ENCODE assay signal across 12 cellular contexts in genomic region chr6:113903666-113904330, GRCh38. TPM values are rescaled to one million over a fixed set of nuclear protein-coding genes. Genes with fewer than 3 reads are reported as not detected.
A peak's percentile ranks its signal among the peaks of the same experiment; 100 is the strongest.
DNase-seq lines count a peak whose midpoint lies in the region; ATAC-seq, FAIRE-seq and TF ChIP-seq lines count a peak whose summit lies in the region.
"Had no signal": no experiment of that assay in that cellular context is flagged by ENCODE, and none has a peak within 500 bp of the region (broad histone marks: within the 10 kb centered on the region; RNA-seq: fewer than 3 reads in every experiment).

No MANE protein-coding gene starts in this region.

- intact Hi-C loops in lower lobe of right lung (cut with DNase I), result no loop called here

- no peak for TF ChIP-seq CTCF in lower lobe of right lung (IDR thresholded peaks at IDR 0.05)

- H3K4me1 ChIP-seq in lower lobe of right lung (no peaks in the 10 kb centered on the region), skeletal muscle tissue (ENCODE audit: control insufficient read depth in 3 of 3, insufficient read depth in 3 of 3, low read length in 3 of 3) (peaks cover 3 to 4% (median 3%) of the 10 kb centered on the region in 3 donors)

- H3K9me3 ChIP-seq in lower lobe of right lung (no peaks in the 10 kb centered on the region), skeletal muscle tissue (ENCODE audit: control insufficient read depth in 3 of 3, low read length in 3 of 3) (no peaks in the 10 kb centered on the region)

- H3K4me3 ChIP-seq in lower lobe of right lung, result peak overlapping the region; percentile 15
- peak overlapping the region in 1 of 3 donors; percentile 25 for H3K4me3 ChIP-seq in skeletal muscle tissue (ENCODE audit: low read length in 3 of 3)

- H3K27me3 Mint-ChIP-seq in activated CD8-positive, alpha-beta memory T cell treated with anti-CD3 and anti-CD28 coated beads, Interleukin-2, amount 10 ng/mL, durations not matched to agents 7 days and 5 days, result peaks cover 8% of the 10 kb centered on the region

- peak overlapping the region; percentile 63 for H3K27ac ChIP-seq in lower lobe of right lung
- peak overlapping the region; percentile 16 for H3K27ac ChIP-seq in skeletal muscle tissue (ENCODE audit: low read depth, low read length)

- FAIRE-seq in endometrium (lab: Jason Lieb, UNC), result peak; percentile 12

- no peak overlapping the region for H3K4me3 Mint-ChIP-seq in activated CD8-positive, alpha-beta memory T cell treated with anti-CD3 and anti-CD28 coated beads, Interleukin-2, amount 10 ng/mL, durations not matched to agents 7 days and 5 days

- H3K27me3 ChIP-seq in lower lobe of right lung (ENCODE audit: low read depth) (no peaks in the 10 kb centered on the region), skeletal muscle tissue (ENCODE audit: control insufficient read depth in 3 of 3, insufficient read depth in 3 of 3, low read length in 3 of 3) (no peaks in the 10 kb centered on the region)

- CTCF ChIA-PET in activated CD8-positive, alpha-beta memory T cell treated with anti-CD3 and anti-CD28 coated beads, Interleukin-2, amount 10 ng/mL, durations not matched to agents 7 days and 5 days (lab: Charles Lee), result interaction anchor here (2.0 kb wide), 1 partner anchor 45 kb away, joined by 5 read pairs; no protein-coding TSS in a partner anchor

- peak; percentile 65 to 67 for ATAC-seq in lower lobe of right lung
- ATAC-seq in activated CD8-positive, alpha-beta memory T cell treated with anti-CD3 and anti-CD28 coated beads, Interleukin-2, amount 10 ng/mL, durations not matched to agents 7 days and 5 days, result no peak

- DNase-seq in M059J (ENCODE audit: low read depth), result peak; percentile 48
- DNase-seq in lower lobe of right lung, result no peak
- DNase-seq in NCI-H345 (lab: John Stamatoyannopoulos, UW), result no peak
- no peak for DNase-seq in dedifferentiated amniotic fluid mesenchymal stem cell (ENCODE audit: extremely low spot score)
- DNase-seq in NCI-H524 (lab: John Stamatoyannopoulos, UW), result no peak
- DNase-seq in activated CD8-positive, alpha-beta memory T cell treated with anti-CD3 and anti-CD28 coated beads, Interleukin-2, amount 10 ng/mL, durations not matched to agents 7 days and 5 days, result no peak
- DNase-seq: activated effector memory CD4-positive, alpha-beta T cell treated with Interleukin-2 at 50 U/mL for 16 hours; DND-41; effector CD4-positive, alpha-beta T cell; NCI-H446 treated with DMSO at 0.1 percent for 48 hours had no signal

- H3K36me3 ChIP-seq in lower lobe of right lung, result no peaks in the 10 kb centered on the region
- H3K36me3 ChIP-seq in skeletal muscle tissue (ENCODE audit: control insufficient read depth in 3 of 3, insufficient read depth in 3 of 3, low read length in 3 of 3), result no peaks in the 10 kb centered on the region

- no peak overlapping the region for H3K27ac Mint-ChIP-seq in activated CD8-positive, alpha-beta memory T cell treated with anti-CD3 and anti-CD28 coated beads, Interleukin-2, amount 10 ng/mL, durations not matched to agents 7 days and 5 days

- no peak overlapping the region for H3K9ac ChIP-seq in skeletal muscle tissue (ENCODE audit: low read depth in 1 of 3, low read length in 3 of 3)

- no peaks in the 10 kb centered on the region for H3K36me3 Mint-ChIP-seq in activated CD8-positive, alpha-beta memory T cell treated with anti-CD3 and anti-CD28 coated beads, Interleukin-2, amount 10 ng/mL, durations not matched to agents 7 days and 5 days

- H3K9me3 Mint-ChIP-seq in activated CD8-positive, alpha-beta memory T cell treated with anti-CD3 and anti-CD28 coated beads, Interleukin-2, amount 10 ng/mL, durations not matched to agents 7 days and 5 days (ENCODE audit: low read depth), result no peaks in the 10 kb centered on the region

- no peaks in the 10 kb centered on the region for H3K4me1 Mint-ChIP-seq in activated CD8-positive, alpha-beta memory T cell treated with anti-CD3 and anti-CD28 coated beads, Interleukin-2, amount 10 ng/mL, durations not matched to agents 7 days and 5 days

RNA-seq across cellular contexts. Expression of gene MARCKS, which starts 46.7 kb away (rescaled TPM):
- total RNA-seq in M059J (2014; rRNA removed; shearing (Covaris generic)), result 115 and 184 TPM in 2 replicates
- total RNA-seq in lower lobe of right lung (62.1 TPM), skeletal muscle tissue (146 TPM)
- under 1 TPM in 1 of 2 experiments, not detected in 1; 0.30 TPM for total RNA-seq in activated CD8-positive, alpha-beta memory T cell treated with anti-CD3 and anti-CD28 coated beads, Interleukin-2, amount 10 ng/mL, durations not matched to agents 7 days and 5 days

Comparison
In these comparisons a context has a peak if more than half of its experiments do, and no peak if none do; other contexts are left out.
1. RNA of gene MARCKS, which starts 46.7 kb away (total RNA-seq): 115 to 184 TPM in M059J, 146 TPM in skeletal muscle tissue (single experiment) and 62.1 TPM in lower lobe of right lung (single experiment); 0.30 TPM in activated CD8-positive, alpha-beta memory T cell treated with anti-CD3 and anti-CD28 coated beads, Interleukin-2, amount 10 ng/mL, durations not matched to agents 7 days and 5 days; every median in the first group is over 10 times any median in the second.